In genomic region chr12:56935752-56936151, GRCh38 we compare ENCODE assay signal across 1 cellular context.
TF ChIP-seq lines count a peak whose summit lies in the region.

No MANE protein-coding gene starts in this region.

TF ChIP-seq in K562, 482 proteins besides CTCF, POLR2A, EP300 and RAD21:
- TF ChIP-seq NFE2 (IDR thresholded peaks at IDR 0.05; ENCODE audit: low read depth): 0 out of 2 replicates have a peak, but pooled peaks have one; percentile 10
- TF ChIP-seq, protein P1, sequence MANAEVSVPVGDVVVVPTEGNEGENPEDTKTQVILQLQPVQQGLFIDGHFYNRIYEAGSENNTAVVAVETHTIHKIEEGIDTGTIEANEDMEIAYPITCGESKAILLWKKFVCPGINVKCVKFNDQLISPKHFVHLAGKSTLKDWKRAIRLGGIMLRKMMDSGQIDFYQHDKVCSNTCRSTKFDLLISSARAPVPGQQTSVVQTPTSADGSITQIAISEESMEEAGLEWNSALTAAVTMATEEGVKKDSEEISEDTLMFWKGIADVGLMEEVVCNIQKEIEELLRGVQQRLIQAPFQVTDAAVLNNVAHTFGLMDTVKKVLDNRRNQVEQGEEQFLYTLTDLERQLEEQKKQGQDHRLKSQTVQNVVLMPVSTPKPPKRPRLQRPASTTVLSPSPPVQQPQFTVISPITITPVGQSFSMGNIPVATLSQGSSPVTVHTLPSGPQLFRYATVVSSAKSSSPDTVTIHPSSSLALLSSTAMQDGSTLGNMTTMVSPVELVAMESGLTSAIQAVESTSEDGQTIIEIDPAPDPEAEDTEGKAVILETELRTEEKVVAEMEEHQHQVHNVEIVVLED (CRISPR knock-in tag; IDR thresholded peaks at IDR 0.05): no peak
- no peak for TF ChIP-seq GTF2B (IDR thresholded peaks at IDR 0.05; ENCODE audit: extremely low read depth, insufficient read length)
- peak; percentile 25; the same call in 1 of the 2 replicates for TF ChIP-seq MAFK (IDR thresholded peaks at IDR 0.05; ENCODE audit: low read length)
- TF ChIP-seq TBP (optimal IDR thresholded peaks at IDR 0.05; ENCODE audit: low read depth, low read length): no peak
- peak; percentile 60 for TF ChIP-seq ZNF316 (IDR thresholded peaks at IDR 0.05)
- no peak for TF ChIP-seq CHD1 (IDR thresholded peaks at IDR 0.05; ENCODE audit: low read length)
- TF ChIP-seq PHB (CRISPR knock-in tag; IDR thresholded peaks at IDR 0.05): no peak
- no peak for TF ChIP-seq EZH2 (IDR thresholded peaks at IDR 0.05; ENCODE audit: borderline replicate concordance, low read depth, low read length)
- TF ChIP-seq KDM5B (IDR thresholded peaks at IDR 0.05; ENCODE audit: insufficient replicate concordance, low read depth, low read length): no peak
- TF ChIP-seq MECOM (CRISPR knock-in tag; IDR thresholded peaks at IDR 0.05): no peak
- TF ChIP-seq ZNF23 (CRISPR knock-in tag; IDR thresholded peaks at IDR 0.05): no peak
- peak; percentile 66 for TF ChIP-seq C11orf30 (IDR thresholded peaks at IDR 0.05; ENCODE audit: low read depth)
- TF ChIP-seq FOSL1 (tag; conservative IDR thresholded peaks at IDR 0.05): no peak
- TF ChIP-seq MTA1 (IDR thresholded peaks at IDR 0.05; ENCODE audit: borderline replicate concordance): no peak
- TF ChIP-seq MAFG (tag; conservative IDR thresholded peaks at IDR 0.05): 0 out of 2 replicates have a peak, but pooled peaks have one; percentile 21
- TF ChIP-seq, protein P2, sequence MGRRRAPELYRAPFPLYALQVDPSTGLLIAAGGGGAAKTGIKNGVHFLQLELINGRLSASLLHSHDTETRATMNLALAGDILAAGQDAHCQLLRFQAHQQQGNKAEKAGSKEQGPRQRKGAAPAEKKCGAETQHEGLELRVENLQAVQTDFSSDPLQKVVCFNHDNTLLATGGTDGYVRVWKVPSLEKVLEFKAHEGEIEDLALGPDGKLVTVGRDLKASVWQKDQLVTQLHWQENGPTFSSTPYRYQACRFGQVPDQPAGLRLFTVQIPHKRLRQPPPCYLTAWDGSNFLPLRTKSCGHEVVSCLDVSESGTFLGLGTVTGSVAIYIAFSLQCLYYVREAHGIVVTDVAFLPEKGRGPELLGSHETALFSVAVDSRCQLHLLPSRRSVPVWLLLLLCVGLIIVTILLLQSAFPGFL (CRISPR knock-in tag; IDR thresholded peaks at IDR 0.05): no peak
